22 cellular contexts compared by ENCODE assay signal in the genomic region with DNA sequence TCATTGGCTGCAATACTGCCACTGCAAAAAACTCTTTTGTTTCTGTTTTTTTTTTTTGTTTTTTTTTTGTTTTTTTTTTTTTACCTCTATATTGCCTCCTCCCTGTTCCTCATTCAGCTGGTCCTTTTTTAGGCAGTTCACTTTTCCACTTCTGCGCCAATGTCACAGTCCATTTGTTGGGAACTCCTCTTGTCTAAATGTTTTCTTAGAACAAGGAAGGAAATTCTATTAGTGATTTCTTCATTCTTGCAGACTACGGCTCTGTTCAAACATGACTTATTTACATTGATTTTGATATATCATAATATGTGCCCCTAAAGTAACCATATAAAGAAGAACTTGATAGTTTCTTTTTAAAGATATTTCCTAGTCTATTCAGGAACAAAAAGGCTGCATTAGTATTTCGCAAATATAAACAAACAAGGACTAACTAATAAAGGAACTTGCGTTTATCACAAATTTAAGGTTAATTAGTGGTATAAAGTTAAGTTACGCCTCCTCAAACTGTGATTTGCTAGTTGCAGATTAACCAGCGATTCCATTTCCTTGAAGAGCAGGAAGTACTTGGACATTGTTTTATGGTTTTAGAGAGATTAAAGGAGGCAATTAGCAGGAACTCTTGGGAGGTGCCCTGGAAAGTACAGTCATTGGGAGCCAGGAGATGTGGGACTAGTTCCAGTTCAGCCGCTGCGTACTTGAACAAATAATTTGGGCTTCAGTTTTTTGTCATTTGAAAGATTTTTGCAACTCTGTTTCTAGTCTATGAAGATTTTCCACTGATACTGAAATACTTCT. TPM values are rescaled to one million over a fixed set of nuclear protein-coding genes. Genes with fewer than 3 reads are reported as not detected.
DNase-seq lines count a peak whose midpoint lies in the region; ATAC-seq and TF ChIP-seq lines count a peak whose summit lies in the region.
"Had no signal": no experiment of that assay in that cellular context is flagged by ENCODE, and none has a peak within 500 bp of the region (broad histone marks: within the 10 kb centered on the region; RNA-seq: fewer than 3 reads in every experiment).

No MANE protein-coding gene starts in this region.

- intact Hi-C loops in lower lobe of right lung (cut with DNase I), result no loop called here
- intact Hi-C loops in transverse colon (cut with DNase I; ENCODE audit: low total_unique reads), result no loop called here

- H3K27me3 Mint-ChIP-seq in T-helper 1 cell treated with Interleukin-12 subunit alpha and Interleukin-12 subunit beta and Interleukin-4 antibody, amounts not matched to agents 30 μg/mL and 1 μg/mL, for 36 hours (ENCODE audit: low read depth), result peaks cover 4% of the 10 kb centered on the region
- no peaks in the 10 kb centered on the region for H3K27me3 Mint-ChIP-seq in activated naive CD8-positive, alpha-beta T cell treated with anti-CD3 and anti-CD28 coated beads for 36 hours
- H3K27me3 Mint-ChIP-seq: activated naive CD4-positive, alpha-beta T cell treated with anti-CD3 and anti-CD28 coated beads, Interleukin-2, amount 50 U/mL, for 24 hours; effector memory CD8-positive, alpha-beta T cell; type B pancreatic cell had no signal

- H3K4me1 ChIP-seq in adipocyte (ENCODE audit: control insufficient read depth, insufficient read depth, low read length) (peaks cover 29% of the 10 kb centered on the region), lower lobe of right lung (peaks cover 36% of the 10 kb centered on the region), transverse colon (peaks cover 0 to 73% (median 36%) of the 10 kb centered on the region in 4 donors)

- peaks cover 6% of the 10 kb centered on the region for H3K36me3 Mint-ChIP-seq in T-helper 1 cell treated with Interleukin-12 subunit alpha and Interleukin-12 subunit beta and Interleukin-4 antibody, amounts not matched to agents 30 μg/mL and 1 μg/mL, for 36 hours (ENCODE audit: low read depth)
- H3K36me3 Mint-ChIP-seq in activated naive CD8-positive, alpha-beta T cell treated with anti-CD3 and anti-CD28 coated beads for 36 hours, result peaks cover 9% of the 10 kb centered on the region
- H3K36me3 Mint-ChIP-seq: neural progenitor cell, type B pancreatic cell had no signal

- TF ChIP-seq EP300 in transverse colon (IDR thresholded peaks at IDR 0.05; ENCODE audit: low read depth), result no peak

- H3K4me3 ChIP-seq in adipocyte (ENCODE audit: low read length) (no peak overlapping the region), lower lobe of right lung (peak overlapping the region; percentile 10), transverse colon (peak overlapping the region in 1 of 4 donors; percentile 92)
- H3K4me3 ChIP-seq: breast epithelium, lung, MG63, neural progenitor cell, sigmoid colon had no signal

- DNase-seq in T-helper 1 cell, result no peak
- peak; percentile 3 for DNase-seq in adipocyte (ENCODE audit: low read depth)
- no peak for DNase-seq in lower lobe of right lung
- DNase-seq in transverse colon, result peak; percentile 59
- no peak for DNase-seq in GM19240 (ENCODE audit: insufficient read length, low spot score)
- DNase-seq in activated naive CD8-positive, alpha-beta T cell treated with anti-CD3 and anti-CD28 coated beads for 36 hours, result no peak
- DNase-seq: activated CD4-positive, alpha-beta T cell treated with anti-CD3 and anti-CD28 coated beads for 4 hours; effector memory CD8-positive, alpha-beta T cell; EL; foreskin fibroblast; MG63; NCI-H2081; NCI-H526 treated with DMSO at 0.1 percent for 48 hours; sigmoid colon had no signal

- ATAC-seq in lower lobe of right lung (peak in 1 of 2 donors; percentile 41), GM21825 (IDR thresholded peaks at IDR 0.05; ENCODE audit: unreplicated experiment) (no peak)
- ATAC-seq: effector memory CD8-positive, alpha-beta T cell had no signal

- H3K27ac ChIP-seq in lower lobe of right lung (peak overlapping the region; percentile 1), transverse colon (peak overlapping the region; percentile 83 to 88 (median 84))
- H3K27ac ChIP-seq: breast epithelium, neural progenitor cell, RWPE1, sigmoid colon had no signal

- H3K27ac Mint-ChIP-seq in T-helper 1 cell treated with Interleukin-12 subunit alpha and Interleukin-12 subunit beta and Interleukin-4 antibody, amounts not matched to agents 30 μg/mL and 1 μg/mL, for 36 hours, result no peak overlapping the region
- no peak overlapping the region for H3K27ac Mint-ChIP-seq in activated naive CD8-positive, alpha-beta T cell treated with anti-CD3 and anti-CD28 coated beads for 36 hours
- H3K27ac Mint-ChIP-seq: activated naive CD4-positive, alpha-beta T cell treated with anti-CD3 and anti-CD28 coated beads, Interleukin-2, amount 50 U/mL, for 24 hours; effector memory CD8-positive, alpha-beta T cell; neural progenitor cell; type B pancreatic cell had no signal

- H3K9me3 Mint-ChIP-seq in T-helper 1 cell treated with Interleukin-12 subunit alpha and Interleukin-12 subunit beta and Interleukin-4 antibody, amounts not matched to agents 30 μg/mL and 1 μg/mL, for 36 hours, result no peaks in the 10 kb centered on the region
- no peaks in the 10 kb centered on the region for H3K9me3 Mint-ChIP-seq in activated naive CD8-positive, alpha-beta T cell treated with anti-CD3 and anti-CD28 coated beads for 36 hours
- H3K9me3 Mint-ChIP-seq: activated naive CD4-positive, alpha-beta T cell treated with anti-CD3 and anti-CD28 coated beads, Interleukin-2, amount 50 U/mL, for 24 hours; effector memory CD8-positive, alpha-beta T cell; neural progenitor cell; type B pancreatic cell had no signal

- H3K36me3 ChIP-seq in adipocyte (ENCODE audit: control insufficient read depth, insufficient read depth, low read length, severe bottlenecking), result no peaks in the 10 kb centered on the region
- peaks cover 2% of the 10 kb centered on the region for H3K36me3 ChIP-seq in lower lobe of right lung
- no peaks in the 10 kb centered on the region for H3K36me3 ChIP-seq in transverse colon
- H3K36me3 ChIP-seq: breast epithelium had no signal

- H3K9me3 ChIP-seq in adipocyte (ENCODE audit: control insufficient read depth, low read length) (no peaks in the 10 kb centered on the region), lower lobe of right lung (no peaks in the 10 kb centered on the region), transverse colon (no peaks in the 10 kb centered on the region)
- H3K9me3 ChIP-seq: breast epithelium, MG63, sigmoid colon had no signal

- TF ChIP-seq CTCF in lower lobe of right lung (IDR thresholded peaks at IDR 0.05) (no peak), transverse colon (IDR thresholded peaks at IDR 0.05) (no peak)

- 23 to 43% methylated on average over 8 of the region's 8 CpGs for WGBS in transverse colon (ENCODE audit: low coverage in 1 of 2), 2 donors

- peak; percentile 38 for TF ChIP-seq POLR2A in transverse colon (IDR thresholded peaks at IDR 0.05)

- H3K4me1 Mint-ChIP-seq in T-helper 1 cell treated with Interleukin-12 subunit alpha and Interleukin-12 subunit beta and Interleukin-4 antibody, amounts not matched to agents 30 μg/mL and 1 μg/mL, for 36 hours (ENCODE audit: low read depth), result peaks cover 28% of the 10 kb centered on the region
- peaks cover 34% of the 10 kb centered on the region for H3K4me1 Mint-ChIP-seq in activated naive CD8-positive, alpha-beta T cell treated with anti-CD3 and anti-CD28 coated beads for 36 hours

- no peak overlapping the region for H3K9ac ChIP-seq in adipocyte (ENCODE audit: low read length)
- H3K9ac ChIP-seq: neural progenitor cell had no signal

- H3K4me3 Mint-ChIP-seq in T-helper 1 cell treated with Interleukin-12 subunit alpha and Interleukin-12 subunit beta and Interleukin-4 antibody, amounts not matched to agents 30 μg/mL and 1 μg/mL, for 36 hours, result peak overlapping the region; percentile 18
- no peak overlapping the region for H3K4me3 Mint-ChIP-seq in activated naive CD8-positive, alpha-beta T cell treated with anti-CD3 and anti-CD28 coated beads for 36 hours
- H3K4me3 Mint-ChIP-seq: activated naive CD4-positive, alpha-beta T cell treated with anti-CD3 and anti-CD28 coated beads, Interleukin-2, amount 50 U/mL, for 24 hours; effector memory CD8-positive, alpha-beta T cell; neural progenitor cell; type B pancreatic cell had no signal

- H3K27me3 ChIP-seq in adipocyte (replicated peaks; ENCODE audit: control insufficient read depth, insufficient read depth, low read length) (no peaks in the 10 kb centered on the region), lower lobe of right lung (ENCODE audit: low read depth) (no peaks in the 10 kb centered on the region), transverse colon (no peaks in the 10 kb centered on the region)
- H3K27me3 ChIP-seq: breast epithelium, MG63, neural progenitor cell, sigmoid colon had no signal

- in situ Hi-C loops in transverse colon (cut with MboI; ENCODE audit: low pct_ligation_motif_present in 1 of 4, low pct_unique_long_range_greater_than_20kb in 1 of 4, low sequenced_read_pairs in 3 of 4), result loop anchor here in 2 of 4 donors (25.0 kb wide), 2 partner anchors 602 to 627 kb away; a partner anchor contains a TSS

RNA-seq across cellular contexts. Expression of a gene that starts 3.1 kb away (rescaled TPM):
- 35.2 TPM for total RNA-seq in lower lobe of right lung
- total RNA-seq in transverse colon, result 10 to 100 TPM; 13.7 to 54.5 (median 47.3) TPM
- total RNA-seq in activated naive CD8-positive, alpha-beta T cell treated with anti-CD3 and anti-CD28 coated beads for 36 hours, result 10 to 100 TPM; 16.0 to 16.7 TPM

RNA-seq across cellular contexts. Expression of a gene that starts 3.2 kb away (rescaled TPM):
- total RNA-seq in lower lobe of right lung (25.8 TPM), transverse colon (10 to 100 TPM; 11.1 to 20.3 (median 12.6) TPM)
- 10 to 100 TPM; 49.0 to 52.8 TPM for total RNA-seq in activated naive CD8-positive, alpha-beta T cell treated with anti-CD3 and anti-CD28 coated beads for 36 hours

RNA-seq across cellular contexts. Expression of a gene that starts 54.1 kb away (rescaled TPM):
- 108 TPM for total RNA-seq in lower lobe of right lung
- total RNA-seq in transverse colon, result 10 to 100 TPM; 18.9 to 66.5 (median 63.5) TPM
- 100 to 1,000 TPM; 153 to 158 TPM for total RNA-seq in activated naive CD8-positive, alpha-beta T cell treated with anti-CD3 and anti-CD28 coated beads for 36 hours

RNA-seq across cellular contexts. Expression of a gene that starts 54.3 kb away (rescaled TPM):
- total RNA-seq in lower lobe of right lung (16.6 TPM), transverse colon (10 to 100 TPM; 17.2 to 51.5 (median 24.7) TPM)
- total RNA-seq in activated naive CD8-positive, alpha-beta T cell treated with anti-CD3 and anti-CD28 coated beads for 36 hours, result 10 to 100 TPM; 43.8 to 44.5 TPM

Comparison
In these comparisons a context has a peak if more than half of its experiments do, and no peak if none do; other contexts are left out.
1. DNase-seq: peak in adipocyte (single experiment) and transverse colon (single experiment); none in T-helper 1 cell (0 of 5), lower lobe of right lung (single experiment), GM19240 (single experiment) and activated naive CD8-positive, alpha-beta T cell treated with anti-CD3 and anti-CD28 coated beads for 36 hours (single experiment).